Comparison of ENCODE assay signal across 10 cellular contexts in genomic region chr7:128407751-128408708, GRCh38. TPM values are rescaled to one million over a fixed set of nuclear protein-coding genes. Genes with fewer than 3 reads are reported as not detected.
A peak's percentile ranks its signal among the peaks of the same experiment; 100 is the strongest.
DNase-seq lines count a peak whose midpoint lies in the region; ATAC-seq, FAIRE-seq and TF ChIP-seq lines count a peak whose summit lies in the region.
"Had no signal": no experiment of that assay in that cellular context is flagged by ENCODE, and none has a peak within 500 bp of the region (broad histone marks: within the 10 kb centered on the region; RNA-seq: fewer than 3 reads in every experiment).

No MANE protein-coding gene starts in this region.

- DNase-seq in D341Med (ENCODE audit: low spot score) (peak; percentile 56), NCI-H2171 treated with DMSO at 0.1 percent for 48 hours (lab: John Stamatoyannopoulos, UW) (peak; percentile 62), ecto neural progenitor cell (ENCODE audit: low spot score) (peak; percentile 60), osteocyte (ENCODE audit: extremely low spot score, unreplicated experiment) (no peak), GM19239 (ENCODE audit: insufficient read length, low spot score) (no peak), SHP77 treated with DMSO at 0.1 percent for 48 hours (lab: John Stamatoyannopoulos, UW) (no peak)
- DNase-seq: kidney glomerular epithelial cell had no signal

- peak overlapping the region; percentile 22 for H3K4me3 Mint-ChIP-seq in osteocyte (ENCODE audit: unreplicated experiment)

- H3K27me3 Mint-ChIP-seq in osteocyte (ENCODE audit: unreplicated experiment), result peaks cover 5% of the 10 kb centered on the region

- H3K4me1 Mint-ChIP-seq in osteocyte (ENCODE audit: unreplicated experiment), result peaks cover 28% of the 10 kb centered on the region

- no peak for TF ChIP-seq CTCF in osteocyte (IDR thresholded peaks at IDR 0.05)

- FAIRE-seq in GM19239 (lab: Jason Lieb, UNC), result no peak

- no peaks in the 10 kb centered on the region for H3K9me3 Mint-ChIP-seq in osteocyte (ENCODE audit: unreplicated experiment)

- H3K36me3 Mint-ChIP-seq in osteocyte (ENCODE audit: unreplicated experiment), result no peaks in the 10 kb centered on the region

- H3K27ac Mint-ChIP-seq in osteocyte (ENCODE audit: unreplicated experiment), result no peak overlapping the region

- ATAC-seq in GM21515 (IDR thresholded peaks at IDR 0.05; ENCODE audit: unreplicated experiment) (no peak), GM18858 (IDR thresholded peaks at IDR 0.05; ENCODE audit: unreplicated experiment) (no peak)
- ATAC-seq: Panc1 had no signal

RNA-seq across cellular contexts. Expression of gene IMPDH1, which starts 1.8 kb away (rescaled TPM):
- 33.5 and 36.2 TPM in 2 replicates for total RNA-seq in osteocyte

RNA-seq across cellular contexts. Expression of gene PRRT4, which starts 46.5 kb away (rescaled TPM):
- 0.44 and 0.54 TPM in 2 replicates for total RNA-seq in osteocyte

RNA-seq across cellular contexts. Expression of gene HILPDA, which starts 47.6 kb away (rescaled TPM):
- total RNA-seq in osteocyte, result 7.4 and 8.8 TPM in 2 replicates

Comparison
In these comparisons a context has a peak if more than half of its experiments do, and no peak if none do; other contexts are left out.
1. DNase-seq: peak in D341Med (single experiment), NCI-H2171 treated with DMSO at 0.1 percent for 48 hours (single experiment) and ecto neural progenitor cell (single experiment); none in osteocyte (single experiment), GM19239 (single experiment) and SHP77 treated with DMSO at 0.1 percent for 48 hours (single experiment).